Comparison of ENCODE assay signal across 11 cellular contexts in genomic region chr10:44309939-44310761, GRCh38.
A peak's percentile ranks its signal among the peaks of the same experiment; 100 is the strongest.
DNase-seq lines count a peak whose midpoint lies in the region; ATAC-seq and TF ChIP-seq lines count a peak whose summit lies in the region.
"Had no signal": no experiment of that assay in that cellular context is flagged by ENCODE, and none has a peak within 500 bp of the region (broad histone marks: within the 10 kb centered on the region; RNA-seq: fewer than 3 reads in every experiment).

No MANE protein-coding gene starts in this region.

- CTCF ChIA-PET in CD4-positive, alpha-beta T cell (lab: Charles Lee): no interaction called here

- H3K27me3 ChIP-seq in CD4-positive, alpha-beta T cell (ENCODE audit: control insufficient read depth, insufficient read depth, low read length): no peaks in the 10 kb centered on the region
- H3K27me3 ChIP-seq in HUES64 (ENCODE audit: insufficient read depth, low read length) (peaks cover 30% of the 10 kb centered on the region), endodermal cell (ENCODE audit: control insufficient read depth, insufficient read depth, low read length, poor library complexity, severe bottlenecking) (peaks cover 26% of the 10 kb centered on the region)
- H3K27me3 ChIP-seq: ascending aorta, pancreas had no signal

- H3K4me3 ChIP-seq in HUES64 (ENCODE audit: low read length) (peak overlapping the region; percentile 40; the same call in 1 of the 2 replicates), endodermal cell (ENCODE audit: low read length) (no peak overlapping the region)

- no peak for DNase-seq in CD4-positive, alpha-beta T cell
- DNase-seq in endodermal cell (no peak), osteocyte (ENCODE audit: extremely low spot score, unreplicated experiment) (peak; percentile 76), nephron progenitor cell (no peak)
- DNase-seq in activated CD8-positive, alpha-beta memory T cell treated with anti-CD3 and anti-CD28 coated beads, Interleukin-2, amount 50 U/mL, for 4 hours: no peak
- DNase-seq: NCI-H2107 had no signal

- H3K27ac ChIP-seq in CD4-positive, alpha-beta T cell (ENCODE audit: low read depth, low read length): no peak overlapping the region
- H3K27ac ChIP-seq in HUES64 (ENCODE audit: low read depth, low read length) (no peak overlapping the region), endodermal cell (ENCODE audit: low read depth, low read length) (no peak overlapping the region)
- H3K27ac ChIP-seq: ascending aorta, pancreas had no signal

- H3K36me3 ChIP-seq in HUES64 (ENCODE audit: insufficient read depth, low read length) (no peaks in the 10 kb centered on the region), endodermal cell (ENCODE audit: control insufficient read depth, insufficient read depth, low read length) (no peaks in the 10 kb centered on the region)
- H3K36me3 ChIP-seq: ascending aorta, pancreas had no signal

- no peak overlapping the region for H3K4me3 Mint-ChIP-seq in CD4-positive, alpha-beta T cell
- H3K4me3 Mint-ChIP-seq in endodermal cell (peak overlapping the region; percentile 40), osteocyte (ENCODE audit: unreplicated experiment) (no peak overlapping the region), nephron progenitor cell (no peak overlapping the region)

- 0 out of 2 replicates have a peak, but pooled peaks cover 2% of the 10 kb centered on the region for H3K4me1 ChIP-seq in HUES64 (ENCODE audit: insufficient read depth, low read length)
- no peaks in the 10 kb centered on the region for H3K4me1 ChIP-seq in endodermal cell (ENCODE audit: control insufficient read depth, insufficient read depth, low read length)

- H3K4me1 Mint-ChIP-seq in CD4-positive, alpha-beta T cell (ENCODE audit: low read depth): peaks cover 6% of the 10 kb centered on the region
- H3K4me1 Mint-ChIP-seq in endodermal cell (peaks cover 2% of the 10 kb centered on the region), osteocyte (ENCODE audit: unreplicated experiment) (peaks cover 20% of the 10 kb centered on the region), nephron progenitor cell (peaks cover 31% of the 10 kb centered on the region)

- peak; percentile 17 for ATAC-seq in CD4-positive, alpha-beta T cell (ENCODE audit: poor library complexity)
- ATAC-seq in GM18868 (IDR thresholded peaks at IDR 0.05; ENCODE audit: unreplicated experiment) (no peak), HG02571 (IDR thresholded peaks at IDR 0.05; ENCODE audit: unreplicated experiment) (no peak)

- H3K9me3 ChIP-seq in CD4-positive, alpha-beta T cell (ENCODE audit: control insufficient read depth, low read length): no peaks in the 10 kb centered on the region
- H3K9me3 ChIP-seq in HUES64 (ENCODE audit: insufficient read depth, low read depth, low read length) (no peaks in the 10 kb centered on the region), endodermal cell (ENCODE audit: control insufficient read depth, low read length) (no peaks in the 10 kb centered on the region)
- H3K9me3 ChIP-seq: ascending aorta, pancreas had no signal

- 94% methylated on average over 32 of the region's 32 CpGs for WGBS in HUES64
- 96% methylated on average over 16 to 32 of the region's 32 CpGs for WGBS in endodermal cell (ENCODE audit: insufficient coverage in 1 of 2, insufficient read length in 1 of 2), 2 experiments

- H3K9ac ChIP-seq in HUES64 (ENCODE audit: low read depth, low read length) (no peak overlapping the region), endodermal cell (ENCODE audit: extremely low read depth, low read length, poor library complexity, severe bottlenecking) (no peak overlapping the region)

- H3K9me3 Mint-ChIP-seq in CD4-positive, alpha-beta T cell: no peaks in the 10 kb centered on the region
- no peaks in the 10 kb centered on the region for H3K9me3 Mint-ChIP-seq in endodermal cell
- H3K9me3 Mint-ChIP-seq in osteocyte (ENCODE audit: unreplicated experiment): no peaks in the 10 kb centered on the region
- H3K9me3 Mint-ChIP-seq in nephron progenitor cell: no peaks in the 10 kb centered on the region

- H3K36me3 Mint-ChIP-seq in CD4-positive, alpha-beta T cell (ENCODE audit: low read depth): no peaks in the 10 kb centered on the region
- H3K36me3 Mint-ChIP-seq in endodermal cell (ENCODE audit: low read depth) (no peaks in the 10 kb centered on the region), osteocyte (ENCODE audit: unreplicated experiment) (no peaks in the 10 kb centered on the region), nephron progenitor cell (ENCODE audit: low read depth) (no peaks in the 10 kb centered on the region)

- intact Hi-C loops in CD4-positive, alpha-beta T cell (cut with DNase I, micrococcal nuclease): loop anchor here in 1 of 2 experiments (2.0 to 5.0 kb wide), 2 partner anchors 618 to 637 kb away; no protein-coding TSS in a partner anchor

- no peak overlapping the region for H3K27ac Mint-ChIP-seq in CD4-positive, alpha-beta T cell
- H3K27ac Mint-ChIP-seq in endodermal cell (no peak overlapping the region), osteocyte (ENCODE audit: unreplicated experiment) (no peak overlapping the region), nephron progenitor cell (no peak overlapping the region)

- TF ChIP-seq CTCF in CD4-positive, alpha-beta T cell (IDR thresholded peaks at IDR 0.05): no peak
- TF ChIP-seq CTCF in endodermal cell (conservative IDR thresholded peaks at IDR 0.05): no peak
- no peak for TF ChIP-seq CTCF in osteocyte (IDR thresholded peaks at IDR 0.05)
- no peak for TF ChIP-seq CTCF in nephron progenitor cell (IDR thresholded peaks at IDR 0.05)

- POLR2A ChIA-PET in CD4-positive, alpha-beta T cell (lab: Charles Lee): no interaction called here

- peaks cover 18% of the 10 kb centered on the region for H3K27me3 Mint-ChIP-seq in CD4-positive, alpha-beta T cell
- H3K27me3 Mint-ChIP-seq in endodermal cell (ENCODE audit: insufficient read depth): peaks cover 53% of the 10 kb centered on the region
- peaks cover 5% of the 10 kb centered on the region for H3K27me3 Mint-ChIP-seq in osteocyte (ENCODE audit: unreplicated experiment)
- peaks cover 28% of the 10 kb centered on the region for H3K27me3 Mint-ChIP-seq in nephron progenitor cell (ENCODE audit: low read depth, poor library complexity)
